ENCODE assay signal across 10 cellular contexts in the genomic region with DNA sequence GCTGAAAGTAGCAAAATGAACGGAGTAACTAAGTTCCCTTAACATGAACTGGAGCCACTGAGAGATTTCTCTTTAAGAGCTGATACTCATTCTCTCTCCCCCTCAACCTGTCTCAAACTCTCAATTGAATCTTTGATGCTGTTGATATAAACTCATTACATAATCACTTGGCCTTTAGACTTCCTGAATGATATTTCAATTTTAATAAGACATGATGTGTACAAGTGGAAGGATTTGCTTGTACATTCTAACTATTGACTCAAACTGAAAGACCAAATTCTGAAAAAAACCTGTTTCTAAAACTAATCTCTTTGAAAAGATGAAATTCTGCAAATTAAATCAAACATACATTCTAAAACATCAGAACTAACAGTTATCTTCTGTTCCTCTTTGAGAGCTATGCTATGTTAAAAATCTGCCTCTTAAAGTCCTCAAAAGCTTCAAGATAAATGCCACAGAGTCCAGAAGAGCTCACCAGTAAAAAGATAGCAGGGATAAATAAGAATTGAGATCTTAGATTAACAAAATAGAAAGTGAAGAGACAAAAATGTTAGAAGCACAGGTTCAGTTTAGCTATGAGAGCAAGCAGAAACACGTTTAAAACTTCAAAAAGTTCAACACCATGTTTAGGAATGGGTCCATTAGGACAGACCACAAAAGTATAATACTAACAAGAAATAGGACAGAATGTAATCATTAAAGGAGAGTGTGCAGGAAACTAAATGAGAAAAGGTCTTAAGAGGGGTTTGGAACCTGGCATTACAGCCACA. TPM values are rescaled to one million over a fixed set of nuclear protein-coding genes. Genes with fewer than 3 reads are reported as not detected.
DNase-seq lines count a peak whose midpoint lies in the region; ATAC-seq, FAIRE-seq and TF ChIP-seq lines count a peak whose summit lies in the region.
"Had no signal": no experiment of that assay in that cellular context is flagged by ENCODE, and none has a peak within 500 bp of the region (broad histone marks: within the 10 kb centered on the region; RNA-seq: fewer than 3 reads in every experiment).

No MANE protein-coding gene starts in this region.

- FAIRE-seq in endometrium (lab: Jason Lieb, UNC) = peak; percentile 23

- intact Hi-C loops in colonic mucosa (cut with DNase I) = no loop called here
- intact Hi-C loops in tibial artery (cut with DNase I; ENCODE audit: low total_unique reads) = no loop called here

- H3K4me1 ChIP-seq in colonic mucosa (no peaks in the 10 kb centered on the region), tibial artery (no peaks in the 10 kb centered on the region)

- no peaks in the 10 kb centered on the region for H3K27me3 ChIP-seq in colonic mucosa
- H3K27me3 ChIP-seq in tibial artery = no peaks in the 10 kb centered on the region
- H3K27me3 ChIP-seq: stomach had no signal

- ATAC-seq in GM19463 (IDR thresholded peaks at IDR 0.05; ENCODE audit: unreplicated experiment) (peak; percentile 11), HG03432 (IDR thresholded peaks at IDR 0.05; ENCODE audit: unreplicated experiment) (peak; percentile 29)

- peaks cover 7% of the 10 kb centered on the region for H3K36me3 ChIP-seq in colonic mucosa
- peaks cover 23 to 36% (median 25%) of the 10 kb centered on the region in 3 donors for H3K36me3 ChIP-seq in tibial artery

- H3K4me3 ChIP-seq in GM12865 (ENCODE audit: low read depth, low read length) = 0 out of 2 replicates have a peak overlapping the region, but pooled peaks have one; percentile 12
- no peak overlapping the region for H3K4me3 ChIP-seq in colonic mucosa
- no peak overlapping the region for H3K4me3 ChIP-seq in tibial artery
- H3K4me3 ChIP-seq: stomach had no signal

- DNase-seq in GM12865 (ENCODE audit: low read depth) (peak; percentile 48), NCI-H1092 treated with DMSO at 0.1 percent for 48 hours (lab: John Stamatoyannopoulos, UW) (no peak), colonic mucosa (no peak), NOMO-1 treated with dmso at 0.1 percent for 144 hours (lab: John Stamatoyannopoulos, UW; ENCODE audit: unreplicated experiment) (no peak), tibial artery (no peak)
- DNase-seq: activated effector memory CD4-positive, alpha-beta T cell treated with Interleukin-2 at 50 U/mL for 16 hours; stomach had no signal

- TF ChIP-seq CTCF in GM12865 (IDR thresholded peaks at IDR 0.05; ENCODE audit: insufficient read depth, low read depth, low read length, missing control alignments) = no peak
- no peak for TF ChIP-seq CTCF in colonic mucosa (IDR thresholded peaks at IDR 0.05)
- TF ChIP-seq CTCF in tibial artery (IDR thresholded peaks at IDR 0.05) = no peak

- H3K9me3 ChIP-seq in colonic mucosa (no peaks in the 10 kb centered on the region), tibial artery (no peaks in the 10 kb centered on the region)
- H3K9me3 ChIP-seq: stomach had no signal

- H3K27ac ChIP-seq in colonic mucosa (no peak overlapping the region), tibial artery (no peak overlapping the region)
- H3K27ac ChIP-seq: stomach had no signal

- no peak overlapping the region for H3K9ac ChIP-seq in colonic mucosa (ENCODE audit: low read depth in 2 of 2, low read length in 2 of 2)

RNA-seq across cellular contexts. Expression of a gene that starts 46.1 kb away (rescaled TPM):
- 10 to 100 TPM; 36.8 to 46.6 TPM for total RNA-seq in colonic mucosa
